In the genomic region with DNA sequence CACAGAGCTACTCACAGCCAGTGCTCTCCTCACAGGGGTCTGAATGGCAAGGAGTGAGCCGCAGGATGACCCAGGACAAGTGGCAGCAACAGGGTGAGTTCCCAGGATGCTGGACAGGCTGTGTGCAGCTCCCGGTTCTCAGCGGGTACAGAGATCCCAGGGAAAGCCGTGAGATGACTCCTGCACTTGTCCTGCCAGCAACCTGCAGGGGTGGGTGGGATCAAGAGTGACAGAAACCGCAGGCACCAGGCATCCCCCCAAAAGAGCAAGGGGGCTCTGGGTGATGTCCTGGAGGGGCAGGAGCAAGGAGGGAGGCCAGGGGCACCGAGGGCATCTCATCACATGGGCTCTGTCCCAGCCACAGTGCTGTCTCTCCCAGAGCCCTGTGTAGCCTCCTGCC, we compare ENCODE assay signal across 16 cellular contexts. TPM values are rescaled to one million over a fixed set of nuclear protein-coding genes. Genes with fewer than 3 reads are reported as not detected.
"Had no signal": no experiment of that assay in that cellular context is flagged by ENCODE, and none has a peak within 500 bp of the region (broad histone marks: within the 10 kb centered on the region; RNA-seq: fewer than 3 reads in every experiment).

No MANE protein-coding gene starts in this region.

- H3K27ac ChIP-seq: heart right ventricle, prostate gland, SK-N-MC, testis had no signal

- H3K27me3 ChIP-seq: testis had no signal

- DNase-seq: activated B cell treated with CpG ODN at 0.5 μM for 24 hours; activated CD4-positive, alpha-beta T cell treated with anti-CD3 and anti-CD28 coated beads, Interleukin-2, amount 10 ng/mL, durations not matched to agents 24 days and 14 days; activated CD8-positive, alpha-beta T cell treated with anti-CD3 and anti-CD28 coated beads, Interleukin-2, amount 10 ng/mL, durations not matched to agents 7 days and 5 days; activated naive CD4-positive, alpha-beta T cell treated with anti-CD3 and anti-CD28 coated beads for 36 hours; activated T-cell treated with anti-CD3 and anti-CD28 coated beads, Interleukin-2, amount 50 U/mL, for 48 hours; amygdala; SW 1271; T-helper 17 cell; testis had no signal

- H3K9me3 ChIP-seq: heart right ventricle, prostate gland, testis had no signal

- FAIRE-seq: keratinocyte had no signal

- ATAC-seq: activated CD8-positive, alpha-beta T cell treated with anti-CD3 and anti-CD28 coated beads, Interleukin-2, amount 10 ng/mL, durations not matched to agents 7 days and 5 days; heart right ventricle; natural killer cell treated with Interleukin-12 subunit alpha and Interleukin-12 subunit beta and Interleukin-15 and Interleukin-18, amount 100 ng/mL, for 72 hours; stimulated activated memory B cell treated with anti-CD40 and anti-IgM and Interleukin-4, amounts not matched to agents 10 μg/mL and 1 μg/mL and 100 μg/mL, for 72 hours; T-helper 17 cell had no signal

- H3K4me3 ChIP-seq: heart right ventricle, prostate gland, SK-N-MC, testis had no signal

- H3K36me3 ChIP-seq: heart right ventricle, prostate gland had no signal

- H3K4me1 ChIP-seq: heart right ventricle, prostate gland, testis had no signal

RNA-seq across cellular contexts. Expression of a gene that starts 15.9 kb away (rescaled TPM):
- total RNA-seq: activated B cell treated with CpG ODN at 0.5 μM for 24 hours; activated CD8-positive, alpha-beta T cell treated with anti-CD3 and anti-CD28 coated beads, Interleukin-2, amount 10 ng/mL, durations not matched to agents 7 days and 5 days; fibroblast of villous mesenchyme; natural killer cell treated with Interleukin-12 subunit alpha and Interleukin-12 subunit beta and Interleukin-15 and Interleukin-18, amount 100 ng/mL, for 72 hours; T-helper 17 cell had no signal
